1 cellular context compared by ENCODE assay signal in the genomic region with DNA sequence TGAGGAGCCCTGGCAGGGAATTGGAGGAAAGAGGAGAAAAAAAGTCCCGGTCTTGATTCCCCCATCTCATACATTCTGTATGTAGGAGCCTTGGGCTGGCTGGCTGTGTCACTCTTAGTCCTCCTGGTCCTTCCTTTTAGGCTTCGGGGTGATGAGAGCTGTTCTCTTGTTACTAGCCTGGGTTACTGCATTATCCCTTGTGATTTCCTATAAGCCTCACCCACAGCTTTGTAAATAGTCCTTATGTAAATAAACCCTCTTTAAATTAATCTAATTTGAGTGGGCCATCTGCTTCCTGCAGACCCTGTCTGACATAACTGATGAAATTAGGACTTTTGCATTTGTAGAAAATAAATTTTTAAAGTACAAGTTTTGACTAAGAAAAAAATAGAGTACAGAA.
TF ChIP-seq lines count a peak whose summit lies in the region.

No MANE protein-coding gene starts in this region.

TF ChIP-seq in K562, 482 proteins besides CTCF, POLR2A, EP300 and RAD21:
- no peak for TF ChIP-seq ZBTB11 (CRISPR knock-in tag; IDR thresholded peaks at IDR 0.05)
- no peak for TF ChIP-seq ZFP30 (CRISPR knock-in tag; IDR thresholded peaks at IDR 0.05; ENCODE audit: borderline replicate concordance)
- TF ChIP-seq, protein P1, sequence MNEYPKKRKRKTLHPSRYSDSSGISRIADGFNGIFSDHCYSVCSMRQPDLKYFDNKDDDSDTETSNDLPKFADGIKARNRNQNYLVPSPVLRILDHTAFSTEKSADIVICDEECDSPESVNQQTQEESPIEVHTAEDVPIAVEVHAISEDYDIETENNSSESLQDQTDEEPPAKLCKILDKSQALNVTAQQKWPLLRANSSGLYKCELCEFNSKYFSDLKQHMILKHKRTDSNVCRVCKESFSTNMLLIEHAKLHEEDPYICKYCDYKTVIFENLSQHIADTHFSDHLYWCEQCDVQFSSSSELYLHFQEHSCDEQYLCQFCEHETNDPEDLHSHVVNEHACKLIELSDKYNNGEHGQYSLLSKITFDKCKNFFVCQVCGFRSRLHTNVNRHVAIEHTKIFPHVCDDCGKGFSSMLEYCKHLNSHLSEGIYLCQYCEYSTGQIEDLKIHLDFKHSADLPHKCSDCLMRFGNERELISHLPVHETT (CRISPR knock-in tag; conservative IDR thresholded peaks at IDR 0.05 in 1 of 2, IDR thresholded peaks at IDR 0.05 in 1 of 2): no peak
- TF ChIP-seq MEF2D (tag; conservative IDR thresholded peaks at IDR 0.05; ENCODE audit: low read depth): no peak
- TF ChIP-seq, protein P2, sequence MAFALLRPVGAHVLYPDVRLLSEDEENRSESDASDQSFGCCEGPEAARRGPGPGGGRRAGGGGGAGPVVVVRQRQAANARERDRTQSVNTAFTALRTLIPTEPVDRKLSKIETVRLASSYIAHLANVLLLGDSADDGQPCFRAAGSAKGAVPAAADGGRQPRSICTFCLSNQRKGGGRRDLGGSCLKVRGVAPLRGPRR (CRISPR knock-in tag; IDR thresholded peaks at IDR 0.05): no peak
- TF ChIP-seq ZNF175 (CRISPR knock-in tag; IDR thresholded peaks at IDR 0.05; ENCODE audit: low read depth): no peak
- TF ChIP-seq NBN (IDR thresholded peaks at IDR 0.05; ENCODE audit: low read depth): no peak
- TF ChIP-seq, protein P3, sequence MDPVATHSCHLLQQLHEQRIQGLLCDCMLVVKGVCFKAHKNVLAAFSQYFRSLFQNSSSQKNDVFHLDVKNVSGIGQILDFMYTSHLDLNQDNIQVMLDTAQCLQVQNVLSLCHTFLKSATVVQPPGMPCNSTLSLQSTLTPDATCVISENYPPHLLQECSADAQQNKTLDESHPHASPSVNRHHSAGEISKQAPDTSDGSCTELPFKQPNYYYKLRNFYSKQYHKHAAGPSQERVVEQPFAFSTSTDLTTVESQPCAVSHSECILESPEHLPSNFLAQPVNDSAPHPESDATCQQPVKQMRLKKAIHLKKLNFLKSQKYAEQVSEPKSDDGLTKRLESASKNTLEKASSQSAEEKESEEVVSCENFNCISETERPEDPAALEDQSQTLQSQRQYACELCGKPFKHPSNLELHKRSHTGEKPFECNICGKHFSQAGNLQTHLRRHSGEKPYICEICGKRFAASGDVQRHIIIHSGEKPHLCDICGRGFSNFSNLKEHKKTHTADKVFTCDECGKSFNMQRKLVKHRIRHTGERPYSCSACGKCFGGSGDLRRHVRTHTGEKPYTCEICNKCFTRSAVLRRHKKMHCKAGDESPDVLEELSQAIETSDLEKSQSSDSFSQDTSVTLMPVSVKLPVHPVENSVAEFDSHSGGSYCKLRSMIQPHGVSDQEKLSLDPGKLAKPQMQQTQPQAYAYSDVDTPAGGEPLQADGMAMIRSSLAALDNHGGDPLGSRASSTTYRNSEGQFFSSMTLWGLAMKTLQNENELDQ (CRISPR knock-in tag; IDR thresholded peaks at IDR 0.05; ENCODE audit: borderline replicate concordance): no peak
- TF ChIP-seq ZBTB33 (CRISPR knock-in tag; IDR thresholded peaks at IDR 0.05): no peak
